ENCODE assay signal across 12 cellular contexts in the genomic region with DNA sequence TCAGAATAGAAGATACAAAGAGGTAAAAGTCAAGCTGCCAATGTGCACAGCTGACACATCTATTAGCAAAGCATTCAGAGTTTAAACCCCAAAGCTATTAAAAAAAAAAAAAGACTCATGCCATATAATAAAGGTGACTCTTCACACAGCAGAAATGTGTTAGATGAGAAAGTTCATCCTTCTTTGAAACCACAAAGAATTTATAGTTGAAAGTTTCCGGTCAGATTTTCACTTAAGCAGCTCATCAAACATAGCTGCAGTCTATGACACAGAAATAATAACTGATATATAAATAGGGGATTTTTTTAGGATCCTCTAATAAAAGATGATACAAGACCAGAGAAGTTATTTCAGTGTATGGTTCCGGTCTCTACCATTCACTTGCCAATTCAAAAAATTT.
DNase-seq lines count a peak whose midpoint lies in the region; ATAC-seq and TF ChIP-seq lines count a peak whose summit lies in the region.
"Had no signal": no experiment of that assay in that cellular context is flagged by ENCODE, and none has a peak within 500 bp of the region (broad histone marks: within the 10 kb centered on the region; RNA-seq: fewer than 3 reads in every experiment).

No MANE protein-coding gene starts in this region.

- H2AFZ ChIP-seq in HCT116 (ENCODE audit: low read depth, low read length, poor library complexity, severe bottlenecking): no peak overlapping the region

- H3K27ac ChIP-seq in A673 (ENCODE audit: low read depth, low read length, poor library complexity, severe bottlenecking) (peak overlapping the region; percentile 96), HCT116 (ENCODE audit: low read depth, low read length) (peak overlapping the region; percentile 99)
- H3K27ac ChIP-seq: C4-2B had no signal

- H3K4me3 ChIP-seq in A673 (ENCODE audit: low read depth, low read length, poor library complexity, severe bottlenecking) (peak overlapping the region; percentile 15), HCT116 (replicated peaks in 1 of 2; ENCODE audit: low read depth in 1 of 2, low read length in 2 of 2) (peak overlapping the region; percentile 15 to 47), adipocyte (ENCODE audit: low read length) (peak overlapping the region; percentile 75)
- H3K4me3 ChIP-seq: Peyer's patch had no signal

- no peaks in the 10 kb centered on the region for H4K20me1 ChIP-seq in HCT116 (ENCODE audit: insufficient read depth)

- H3K79me2 ChIP-seq in HCT116 (ENCODE audit: insufficient read depth, low read length): peaks cover 62% of the 10 kb centered on the region

- no peak for TF ChIP-seq POLR2A in HCT116 (IDR thresholded peaks at IDR 0.05; ENCODE audit: borderline replicate concordance, extremely low read depth, insufficient read depth, insufficient read length)

- POLR2A ChIA-PET in A673 (lab: Charles Lee; ENCODE audit: low non-redundant PET) (no interaction called here), HCT116 (lab: Charles Lee) (interaction anchor here (0.6 to 1.7 kb wide), 3 partner anchors 9 to 179 kb away, joined by 3 to 5 read pairs (median 5); no protein-coding TSS in a partner anchor)

- no peaks in the 10 kb centered on the region for H3K9me3 ChIP-seq in A673 (ENCODE audit: low read depth, low read length, poor library complexity, severe bottlenecking)
- no peaks in the 10 kb centered on the region for H3K9me3 ChIP-seq in HCT116 (ENCODE audit: control insufficient read depth in 1 of 2, insufficient read depth in 1 of 2, low read depth in 1 of 2, low read length in 2 of 2)
- no peaks in the 10 kb centered on the region for H3K9me3 ChIP-seq in adipocyte (ENCODE audit: control insufficient read depth, low read length)
- H3K9me3 ChIP-seq: Peyer's patch had no signal

- H3K36me3 ChIP-seq in A673 (ENCODE audit: insufficient read depth, low read length, poor library complexity, severe bottlenecking): no peaks in the 10 kb centered on the region
- no peaks in the 10 kb centered on the region for H3K36me3 ChIP-seq in HCT116 (ENCODE audit: control insufficient read depth in 1 of 2, insufficient read depth in 2 of 2, low read length in 2 of 2)
- no peaks in the 10 kb centered on the region for H3K36me3 ChIP-seq in adipocyte (ENCODE audit: control insufficient read depth, insufficient read depth, low read length, severe bottlenecking)
- H3K36me3 ChIP-seq: Peyer's patch had no signal

- TSS peak; percentile 85 for BruUV-seq in A673 (replicated peaks; lab: Mats Ljungman, UMichigan)
- BruUV-seq in HCT116 (replicated peaks; lab: Mats Ljungman, UMichigan): TSS peak; percentile 76

- H3K27me3 ChIP-seq in A673 (replicated peaks; ENCODE audit: insufficient read depth, low read depth, low read length, poor library complexity) (no peaks in the 10 kb centered on the region), HCT116 (ENCODE audit: insufficient read depth, low read length) (no peaks in the 10 kb centered on the region), adipocyte (replicated peaks; ENCODE audit: control insufficient read depth, insufficient read depth, low read length) (no peaks in the 10 kb centered on the region)
- H3K27me3 ChIP-seq: Peyer's patch had no signal

- no peaks in the 10 kb centered on the region for H3K9me2 ChIP-seq in HCT116 (ENCODE audit: insufficient read depth)

- intact Hi-C loops in A673 (cut with micrococcal nuclease; ENCODE audit: unreplicated experiment): no loop called here
- intact Hi-C loops in HCT116 (cut with micrococcal nuclease): loop anchor here (5.0 kb wide), 1 partner anchor 76 kb away; a partner anchor contains a TSS

- TF ChIP-seq RAD21 in HCT116 (IDR thresholded peaks at IDR 0.05; ENCODE audit: low read depth): no peak

- H3K9ac ChIP-seq in HCT116 (ENCODE audit: low read length) (peak overlapping the region; percentile 77), adipocyte (ENCODE audit: low read length) (peak overlapping the region; percentile 78)

- DNase-seq in A673 (ENCODE audit: low spot score) (peak; percentile 51), HCT116 (ENCODE audit: low read depth, low spot score) (no peak), adipocyte (ENCODE audit: low read depth) (no peak), kidney tubule cell (ENCODE audit: low spot score) (peak; percentile 87), middle frontal gyrus (ENCODE audit: extremely low spot score, low spot score) (no peak), NCI-H2171 treated with DMSO at 0.1 percent for 48 hours (lab: John Stamatoyannopoulos, UW) (no peak), cerebellum (ENCODE audit: low spot score) (no peak), CD1c-positive myeloid dendritic cell (ENCODE audit: extremely low spot score) (no peak)
- DNase-seq: activated CD4-positive, alpha-beta T cell treated with anti-CD3 and anti-CD28 coated beads for 4 hours; stimulated activated naive CD8-positive, alpha-beta T cell treated with anti-CD3 and anti-CD28 coated beads, Interleukin-15, Interleukin-2, amounts not matched to agents 100 U/mL and 50 U/mL, for 24 hours had no signal

- H3K4me1 ChIP-seq in A673 (ENCODE audit: insufficient read depth, low read length, poor library complexity, severe bottlenecking) (peaks cover 95% of the 10 kb centered on the region), HCT116 (ENCODE audit: control insufficient read depth in 1 of 2, insufficient read depth in 2 of 2, low read length in 2 of 2) (peaks cover 97 to 100% of the 10 kb centered on the region in 2 experiments), adipocyte (ENCODE audit: control insufficient read depth, insufficient read depth, low read length) (peaks cover 77% of the 10 kb centered on the region)

- H3K4me2 ChIP-seq in HCT116 (ENCODE audit: low read length): peak overlapping the region; percentile 84

- peak; percentile 8 for ATAC-seq in HCT116
- ATAC-seq: stimulated activated naive CD8-positive, alpha-beta T cell treated with anti-CD3 and anti-CD28 coated beads, Interleukin-15, Interleukin-2, amounts not matched to agents 100 U/mL and 50 U/mL, for 24 hours had no signal

- RAD21 ChIA-PET in HCT116 (lab: Charles Lee; ENCODE audit: low non-redundant PET in 1 of 2, low total read pairs in 2 of 2, uncharacterized antibody in 2 of 2, unreplicated experiment in 2 of 2): interaction anchor here in 1 of 2 experiments (0.7 to 1.5 kb wide), 3 partner anchors 44 to 182 kb away, joined by 3 to 4 read pairs (median 4); a partner anchor contains a TSS

- CTCF ChIA-PET in A673 (lab: Charles Lee): no interaction called here
- CTCF ChIA-PET in HCT116 (lab: Charles Lee): interaction anchor here (1.4 to 3.7 kb wide), 2 partner anchors 12 to 136 kb away, joined by 5 to 28 read pairs; no protein-coding TSS in a partner anchor

- no peak for TF ChIP-seq CTCF in A673 (conservative IDR thresholded peaks at IDR 0.05; ENCODE audit: low read depth, low read length)
- no peak for TF ChIP-seq CTCF in HCT116 (IDR thresholded peaks at IDR 0.05 in 2 of 3, conservative IDR thresholded peaks at IDR 0.05 in 1 of 3; ENCODE audit: borderline replicate concordance in 1 of 3, insufficient read depth in 1 of 3, low read depth in 2 of 3, low read length in 2 of 3)

TF ChIP-seq in HCT116, 20 proteins besides CTCF, POLR2A, EP300 and RAD21:
- TF ChIP-seq EGR1 (IDR thresholded peaks at IDR 0.05; ENCODE audit: low read depth): no peak
- TF ChIP-seq ZNF274 (IDR thresholded peaks at IDR 0.05; ENCODE audit: low read depth, low read length): no peak
- TF ChIP-seq, protein P1, sequence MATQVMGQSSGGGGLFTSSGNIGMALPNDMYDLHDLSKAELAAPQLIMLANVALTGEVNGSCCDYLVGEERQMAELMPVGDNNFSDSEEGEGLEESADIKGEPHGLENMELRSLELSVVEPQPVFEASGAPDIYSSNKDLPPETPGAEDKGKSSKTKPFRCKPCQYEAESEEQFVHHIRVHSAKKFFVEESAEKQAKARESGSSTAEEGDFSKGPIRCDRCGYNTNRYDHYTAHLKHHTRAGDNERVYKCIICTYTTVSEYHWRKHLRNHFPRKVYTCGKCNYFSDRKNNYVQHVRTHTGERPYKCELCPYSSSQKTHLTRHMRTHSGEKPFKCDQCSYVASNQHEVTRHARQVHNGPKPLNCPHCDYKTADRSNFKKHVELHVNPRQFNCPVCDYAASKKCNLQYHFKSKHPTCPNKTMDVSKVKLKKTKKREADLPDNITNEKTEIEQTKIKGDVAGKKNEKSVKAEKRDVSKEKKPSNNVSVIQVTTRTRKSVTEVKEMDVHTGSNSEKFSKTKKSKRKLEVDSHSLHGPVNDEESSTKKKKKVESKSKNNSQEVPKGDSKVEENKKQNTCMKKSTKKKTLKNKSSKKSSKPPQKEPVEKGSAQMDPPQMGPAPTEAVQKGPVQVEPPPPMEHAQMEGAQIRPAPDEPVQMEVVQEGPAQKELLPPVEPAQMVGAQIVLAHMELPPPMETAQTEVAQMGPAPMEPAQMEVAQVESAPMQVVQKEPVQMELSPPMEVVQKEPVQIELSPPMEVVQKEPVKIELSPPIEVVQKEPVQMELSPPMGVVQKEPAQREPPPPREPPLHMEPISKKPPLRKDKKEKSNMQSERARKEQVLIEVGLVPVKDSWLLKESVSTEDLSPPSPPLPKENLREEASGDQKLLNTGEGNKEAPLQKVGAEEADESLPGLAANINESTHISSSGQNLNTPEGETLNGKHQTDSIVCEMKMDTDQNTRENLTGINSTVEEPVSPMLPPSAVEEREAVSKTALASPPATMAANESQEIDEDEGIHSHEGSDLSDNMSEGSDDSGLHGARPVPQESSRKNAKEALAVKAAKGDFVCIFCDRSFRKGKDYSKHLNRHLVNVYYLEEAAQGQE (IDR thresholded peaks at IDR 0.05; ENCODE audit: low read depth): no peak
- no peak for TF ChIP-seq YY1 (IDR thresholded peaks at IDR 0.05; ENCODE audit: extremely low read depth, insufficient replicate concordance, low read depth, low read length)
- no peak for TF ChIP-seq SRF (IDR thresholded peaks at IDR 0.05; ENCODE audit: low read depth)
- no peak for TF ChIP-seq JUND (IDR thresholded peaks at IDR 0.05)
- no peak for TF ChIP-seq CEBPB (IDR thresholded peaks at IDR 0.05; ENCODE audit: low read depth)
- TF ChIP-seq POLR2AphosphoS5 (IDR thresholded peaks at IDR 0.05; ENCODE audit: low read depth, low read length): no peak
- no peak for TF ChIP-seq EZH2phosphoT487 (IDR thresholded peaks at IDR 0.05; ENCODE audit: borderline replicate concordance)
- no peak for TF ChIP-seq SP1 (IDR thresholded peaks at IDR 0.05; ENCODE audit: low read depth)
- TF ChIP-seq, protein P2, sequence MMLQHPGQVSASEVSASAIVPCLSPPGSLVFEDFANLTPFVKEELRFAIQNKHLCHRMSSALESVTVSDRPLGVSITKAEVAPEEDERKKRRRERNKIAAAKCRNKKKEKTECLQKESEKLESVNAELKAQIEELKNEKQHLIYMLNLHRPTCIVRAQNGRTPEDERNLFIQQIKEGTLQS (IDR thresholded peaks at IDR 0.05): no peak

Comparison
In these comparisons a context has a peak if more than half of its experiments do, and no peak if none do; other contexts are left out.
1. DNase-seq: peak in A673 (single experiment) and kidney tubule cell (single experiment); none in HCT116 (single experiment), adipocyte (single experiment), middle frontal gyrus (single experiment), NCI-H2171 treated with DMSO at 0.1 percent for 48 hours (single experiment), cerebellum (single experiment) and CD1c-positive myeloid dendritic cell (single experiment).
2. H3K4me3 ChIP-seq: peak in every context shown above with its lines; median percentile 75 in adipocyte; 31 in HCT116; 15 in A673.